Comparison of ENCODE assay signal across 8 cellular contexts in the genomic region with DNA sequence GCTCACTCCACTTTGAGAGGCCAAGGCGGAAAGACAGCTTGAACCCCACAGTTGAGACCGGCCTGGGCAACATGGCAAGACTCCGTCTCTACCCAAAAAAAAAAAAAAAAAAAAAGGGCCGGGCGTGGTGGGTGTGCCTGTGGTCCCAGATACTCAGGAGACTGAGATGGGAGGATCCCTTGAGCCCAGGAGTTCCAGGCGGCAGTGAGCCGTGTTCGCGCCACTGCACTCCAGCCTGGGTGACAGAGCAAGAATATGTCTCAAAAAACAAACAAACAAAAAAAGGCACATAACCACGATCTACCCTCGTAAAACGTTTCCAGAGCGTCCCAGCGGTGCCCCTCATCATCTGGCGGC. TPM values are rescaled to one million over a fixed set of nuclear protein-coding genes. Genes with fewer than 3 reads are reported as not detected.
DNase-seq lines count a peak whose midpoint lies in the region; ATAC-seq and TF ChIP-seq lines count a peak whose summit lies in the region.

No MANE protein-coding gene starts in this region.

- intact Hi-C loops in IMR-90 (cut with micrococcal nuclease): no loop called here

- peak overlapping the region; percentile 89 for H3K27ac ChIP-seq in 22Rv1
- H3K27ac ChIP-seq in IMR-90 (ENCODE audit: insufficient read depth, low read length): peak overlapping the region; percentile 92

- H4K8ac ChIP-seq in IMR-90 (ENCODE audit: low read depth in 2 of 2, low read length in 2 of 2): peak overlapping the region; percentile 83 to 85; a peak in 3 of 4 replicates

- no peak overlapping the region for H3K18ac ChIP-seq in IMR-90 (ENCODE audit: low read depth, low read length)

- H3K4me1 ChIP-seq in IMR-90 (ENCODE audit: control insufficient read depth, insufficient read depth, low read length) (peaks cover 3% of the 10 kb centered on the region), mucosa of stomach (ENCODE audit: control insufficient read depth, insufficient read depth, low read length) (peaks cover 11% of the 10 kb centered on the region)

- H4K91ac ChIP-seq in IMR-90 (ENCODE audit: insufficient read depth, low read depth, low read length): no peak overlapping the region

- peak overlapping the region; percentile 83 for H3K27ac Mint-ChIP-seq in chondrocyte (ENCODE audit: unreplicated experiment)

- POLR2A ChIA-PET in IMR-90 (lab: Charles Lee; ENCODE audit: unreplicated experiment): interaction anchor here (0.6 to 1.3 kb wide), 3 partner anchors 11 to 36 kb away, joined by 3 read pairs; partner anchors contain the start of gene PPP1CA

- peak overlapping the region; percentile 71; the same call in 1 of the 2 replicates for H3K23ac ChIP-seq in IMR-90 (ENCODE audit: low read depth, low read length)

- peak overlapping the region; percentile 88; the same call in 1 of the 2 replicates for H3K14ac ChIP-seq in IMR-90 (replicated peaks; ENCODE audit: low read depth, low read length)

- no peak overlapping the region for H2AK5ac ChIP-seq in IMR-90 (ENCODE audit: low read depth, low read length)

- peak overlapping the region; percentile 74 for H2BK5ac ChIP-seq in IMR-90 (ENCODE audit: low read depth, low read length, poor library complexity, severe bottlenecking)

- peak overlapping the region; percentile 90 for H3K4me3 Mint-ChIP-seq in chondrocyte (ENCODE audit: unreplicated experiment)

- DNase-seq in IMR-90: no peak
- no peak for DNase-seq in chondrocyte (ENCODE audit: low spot score)
- DNase-seq in ACHN: no peak

- no peaks in the 10 kb centered on the region for H3K9me3 Mint-ChIP-seq in chondrocyte (ENCODE audit: low read depth)

- H2BK15ac ChIP-seq in IMR-90 (ENCODE audit: low read depth, low read length): no peak overlapping the region; the same call in 2 of the 3 replicates

- H4K5ac ChIP-seq in IMR-90 (ENCODE audit: low read depth, low read length): peak overlapping the region; percentile 0; the same call in 1 of the 2 replicates

- dilution Hi-C loops in IMR-90 (cut with HindIII; ENCODE audit: low sequenced_read_pairs, unreplicated experiment): no loop called here

- TF ChIP-seq POLR2A in IMR-90 (IDR thresholded peaks at IDR 0.05; ENCODE audit: low read depth, low read length): no peak; the same call in 1 of the 2 replicates

- H3K36me3 ChIP-seq in IMR-90 (ENCODE audit: control insufficient read depth, insufficient read depth, low read length): peaks cover 2% of the 10 kb centered on the region; the same call in 1 of the 2 replicates
- no peaks in the 10 kb centered on the region for H3K36me3 ChIP-seq in mucosa of stomach (ENCODE audit: control insufficient read depth, insufficient read depth, low read length)

- H2BK120ac ChIP-seq in IMR-90 (ENCODE audit: low read depth, low read length): no peak overlapping the region

- H4K20me1 ChIP-seq in IMR-90 (ENCODE audit: insufficient read depth, low read length): peaks cover 5% of the 10 kb centered on the region; the same call in 1 of the 2 replicates

- no TSS peak for BruUV-seq in IMR-90 (replicated peaks; lab: Mats Ljungman, UMichigan)

- H3K79me1 ChIP-seq in IMR-90 (ENCODE audit: low read depth in 1 of 2, low read length in 2 of 2): peaks cover 10 to 30% of the 10 kb centered on the region in 2 experiments; a peak in 3 of 4 replicates

- no peaks in the 10 kb centered on the region for H3K9me3 ChIP-seq in IMR-90 (ENCODE audit: control insufficient read depth, insufficient read depth, low read length)
- no peaks in the 10 kb centered on the region for H3K9me3 ChIP-seq in mucosa of stomach (ENCODE audit: control insufficient read depth, low read length)

- peak overlapping the region; percentile 99 for H2AFZ ChIP-seq in IMR-90 (replicated peaks; ENCODE audit: low read length, poor library complexity)

- no peaks in the 10 kb centered on the region; the same call in 1 of the 2 replicates for H3K9me1 ChIP-seq in IMR-90 (ENCODE audit: insufficient read depth, low read length)

- 0% methylated on average over 4 of the region's 15 CpGs; no CpG with 5 or more reads in 1 of the 2 experiments for WGBS in IMR-90 (ENCODE audit: extremely low coverage in 2 of 2, insufficient read length in 1 of 2), 2 experiments

- H2BK20ac ChIP-seq in IMR-90 (ENCODE audit: low read depth, low read length): no peak overlapping the region

- in situ Hi-C loops in IMR-90 (cut with MboI; ENCODE audit: low sequenced_read_pairs): no loop called here
- in situ Hi-C loops in ACHN (cut with HindIII; ENCODE audit: low pct_ligation_motif_present, low pct_unique_long_range_greater_than_20kb, low sequenced_read_pairs): no loop called here

- no peaks in the 10 kb centered on the region for H3K27me3 Mint-ChIP-seq in chondrocyte (ENCODE audit: low read depth)

- H3K36me3 Mint-ChIP-seq in chondrocyte (ENCODE audit: low read depth): peaks cover 1% of the 10 kb centered on the region

- H3K27me3 ChIP-seq in IMR-90 (ENCODE audit: control insufficient read depth, insufficient read depth, low read length): no peaks in the 10 kb centered on the region; the same call in 1 of the 2 replicates
- no peaks in the 10 kb centered on the region for H3K27me3 ChIP-seq in mucosa of stomach (ENCODE audit: control insufficient read depth, insufficient read depth, low read length)

- CTCF ChIA-PET in IMR-90 (lab: Yijun Ruan, JAX): no interaction called here

- ATAC-seq in IMR-90 (ENCODE audit: low read depth) (no peak), HG02885 (IDR thresholded peaks at IDR 0.05; ENCODE audit: poor library complexity, unreplicated experiment) (no peak), GM19397 (IDR thresholded peaks at IDR 0.05; ENCODE audit: unreplicated experiment) (no peak), GM18517 (IDR thresholded peaks at IDR 0.05; ENCODE audit: unreplicated experiment) (no peak)

- H2AK9ac ChIP-seq in IMR-90 (replicated peaks; ENCODE audit: low read depth, low read length, poor library complexity): peak overlapping the region; percentile 99

- peaks cover 21% of the 10 kb centered on the region for H3K4me1 Mint-ChIP-seq in chondrocyte (ENCODE audit: low read depth)

- H3K4me3 ChIP-seq in IMR-90 (ENCODE audit: insufficient read depth, low read depth, low read length) (peak overlapping the region; percentile 87), mucosa of stomach (ENCODE audit: low read length) (peak overlapping the region; percentile 82)

- TF ChIP-seq RAD21 in IMR-90 (IDR thresholded peaks at IDR 0.05; ENCODE audit: low read length): no peak

- H3K9ac ChIP-seq in IMR-90 (ENCODE audit: low read depth, low read length) (peak overlapping the region; percentile 86), mucosa of stomach (ENCODE audit: low read length) (peak overlapping the region; percentile 89)

- H3K4me2 ChIP-seq in IMR-90 (ENCODE audit: low read depth, low read length): peak overlapping the region; percentile 87

- H3K4ac ChIP-seq in IMR-90 (ENCODE audit: low read depth, low read length): peak overlapping the region; percentile 90; the same call in 1 of the 2 replicates

- TF ChIP-seq CTCF in 22Rv1 (IDR thresholded peaks at IDR 0.05) (no peak), IMR-90 (conservative IDR thresholded peaks at IDR 0.05; ENCODE audit: low read depth, low read length) (no peak), chondrocyte (IDR thresholded peaks at IDR 0.05) (no peak)

- peak overlapping the region; percentile 79; the same call in 1 of the 2 replicates for H3K56ac ChIP-seq in IMR-90 (ENCODE audit: extremely low read depth, insufficient read depth, low read length)

TF ChIP-seq in IMR-90, 13 proteins besides CTCF, POLR2A, EP300 and RAD21 (continues in another document):
- TF ChIP-seq FOS (IDR thresholded peaks at IDR 0.05; ENCODE audit: low read depth, low read length) (no peak), MAFK (IDR thresholded peaks at IDR 0.05; ENCODE audit: low read depth, low read length) (no peak), ELK1 (IDR thresholded peaks at IDR 0.05; ENCODE audit: borderline replicate concordance, low read depth, low read length) (no peak), SMC3 (IDR thresholded peaks at IDR 0.05; ENCODE audit: low read depth, low read length) (no peak)

RNA-seq across cellular contexts. Expression of gene RAD9A, which starts 0.9 kb away (rescaled TPM):
- 1.9 and 2.0 TPM in 2 replicates for total RNA-seq in IMR-90 (2012; rRNA removed)
- polyA plus RNA-seq in IMR-90 (2012; rRNA removed): 10.3 and 12.6 TPM in 2 replicates
- polyA plus RNA-seq in IMR-90 (2012; cell fraction: cytosol; rRNA removed): 8.4 and 12.7 TPM in 2 replicates
- 53.4 and 98.2 TPM in 2 replicates for polyA plus RNA-seq in IMR-90 (2012; cell fraction: nucleus; rRNA removed; ENCODE audit: low replicate concordance)
- 11.1 to 14.6 TPM (median 11.6 TPM) in 3 replicates for total RNA-seq in chondrocyte

RNA-seq across cellular contexts. Expression of gene PPP1CA, which starts 10.7 kb away (rescaled TPM):
- total RNA-seq in IMR-90 (2012; rRNA removed) (294 and 313 TPM in 2 replicates), chondrocyte (95.2 to 113 TPM (median 109 TPM) in 3 replicates)
- 228 and 260 TPM in 2 replicates for polyA plus RNA-seq in IMR-90 (2012; rRNA removed)
- 268 and 304 TPM in 2 replicates for polyA plus RNA-seq in IMR-90 (2012; cell fraction: cytosol; rRNA removed)
- polyA plus RNA-seq in IMR-90 (2012; cell fraction: nucleus; rRNA removed; ENCODE audit: low replicate concordance): 122 and 203 TPM in 2 replicates

RNA-seq across cellular contexts. Expression of gene TBC1D10C, which starts 13.0 kb away (rescaled TPM):
- total RNA-seq in IMR-90 (2012; rRNA removed) (under 0.01 and 0.18 TPM in 2 replicates), chondrocyte (not detected in 3 replicates)
- polyA plus RNA-seq in IMR-90 (2012; rRNA removed): 0.07 and 0.11 TPM in 2 replicates
- polyA plus RNA-seq in IMR-90 (2012; cell fraction: cytosol; rRNA removed): 0.09 and 0.12 TPM in 2 replicates
- polyA plus RNA-seq in IMR-90 (2012; cell fraction: nucleus; rRNA removed; ENCODE audit: low replicate concordance): 0.44 and 0.94 TPM in 2 replicates

RNA-seq across cellular contexts. Expression of gene CLCF1, which starts 17.5 kb away (rescaled TPM):
- total RNA-seq in IMR-90 (2012; rRNA removed) (5.0 and 5.6 TPM in 2 replicates), chondrocyte (2.0 to 5.6 TPM (median 4.9 TPM) in 3 replicates)
- 27.8 and 34.4 TPM in 2 replicates for polyA plus RNA-seq in IMR-90 (2012; rRNA removed)
- 20.6 and 36.3 TPM in 2 replicates for polyA plus RNA-seq in IMR-90 (2012; cell fraction: cytosol; rRNA removed)
- polyA plus RNA-seq in IMR-90 (2012; cell fraction: nucleus; rRNA removed; ENCODE audit: low replicate concordance): 61.2 and 132 TPM in 2 replicates

RNA-seq across cellular contexts. Expression of gene CARNS1, which starts 24.6 kb away (rescaled TPM):
- total RNA-seq in IMR-90 (2012; rRNA removed): under 0.01 TPM in 2 replicates
- 0.23 and 0.32 TPM in 2 replicates for polyA plus RNA-seq in IMR-90 (2012; rRNA removed)
- 0.09 and 0.19 TPM in 2 replicates for polyA plus RNA-seq in IMR-90 (2012; cell fraction: cytosol; rRNA removed)
- 1.1 and 2.8 TPM in 2 replicates for polyA plus RNA-seq in IMR-90 (2012; cell fraction: nucleus; rRNA removed; ENCODE audit: low replicate concordance)
- 0.36 to 1.8 TPM (median 1.8 TPM) in 3 replicates for total RNA-seq in chondrocyte
